Comparison of ENCODE assay signal across 33 cellular contexts in the genomic region with DNA sequence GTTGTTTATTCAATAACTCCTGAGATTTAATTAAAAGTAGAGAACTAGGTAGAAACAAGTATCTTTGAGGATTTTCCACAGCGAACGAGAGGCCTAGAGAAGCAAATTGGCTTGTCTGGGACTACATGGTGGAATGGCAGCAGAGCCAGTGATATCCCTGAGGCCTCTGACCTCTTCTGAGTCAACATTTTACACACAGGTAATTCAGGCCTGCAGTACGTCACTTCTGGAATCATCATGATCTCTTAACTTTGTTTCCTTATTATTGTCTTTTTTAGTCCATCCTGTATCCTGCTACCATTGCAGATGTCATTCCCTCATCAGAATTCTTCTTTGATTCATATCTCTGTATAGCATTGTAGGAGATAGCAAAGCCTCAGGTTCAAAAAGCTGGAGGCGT. TPM values are rescaled to one million over a fixed set of nuclear protein-coding genes. Genes with fewer than 3 reads are reported as not detected.
DNase-seq lines count a peak whose midpoint lies in the region; ATAC-seq, FAIRE-seq and TF ChIP-seq lines count a peak whose summit lies in the region.
"Had no signal": no experiment of that assay in that cellular context is flagged by ENCODE, and none has a peak within 500 bp of the region (broad histone marks: within the 10 kb centered on the region; RNA-seq: fewer than 3 reads in every experiment).

No MANE protein-coding gene starts in this region.

- H2AFZ ChIP-seq in trophoblast cell (ENCODE audit: insufficient read depth, low read length, poor library complexity), result no peak overlapping the region

- intact Hi-C loops in left colon (cut with DNase I, micrococcal nuclease) (no loop called here), mucosa of descending colon (cut with DNase I, micrococcal nuclease) (no loop called here)

- no peak overlapping the region for H3K18ac ChIP-seq in trophoblast cell (ENCODE audit: low read length)

- no peak overlapping the region for H3K23ac ChIP-seq in trophoblast cell (ENCODE audit: low read length)

- no peak overlapping the region for H2BK120ac ChIP-seq in trophoblast cell (ENCODE audit: insufficient read depth, low read length, poor library complexity)

- FAIRE-seq in HTR-8/SVneo (lab: Jason Lieb, UNC), result no peak
- FAIRE-seq: A204.1, A549, D721Med had no signal

- H3K36me3 ChIP-seq in mucosa of descending colon (ENCODE audit: low read depth), result no peaks in the 10 kb centered on the region
- peaks cover 9 to 15% of the 10 kb centered on the region in 2 experiments for H3K36me3 ChIP-seq in trophoblast cell (ENCODE audit: control insufficient read depth in 1 of 2, insufficient read depth in 2 of 2, low read length in 2 of 2)

- no peaks in the 10 kb centered on the region for H3K79me1 ChIP-seq in trophoblast cell (ENCODE audit: low read length)

- H3K4me1 ChIP-seq in mucosa of descending colon (ENCODE audit: low read depth) (no peaks in the 10 kb centered on the region), trophoblast cell (ENCODE audit: control insufficient read depth in 1 of 2, insufficient read depth in 2 of 2, low read length in 2 of 2) (peaks cover 0 to 1% of the 10 kb centered on the region in 2 experiments)
- H3K4me1 ChIP-seq: A549; BE2C; BLaER1; BLaER1 treated with 17β-estradiol and CSF1 and Interleukin-3, amounts not matched to agents 10 nM and 100 nM; Caco-2 had no signal

- no peak overlapping the region for H4K91ac ChIP-seq in trophoblast cell (ENCODE audit: low read depth, low read length)

- no peaks in the 10 kb centered on the region for H3K27me3 ChIP-seq in trophoblast cell (ENCODE audit: insufficient read depth, low read length)
- H3K27me3 ChIP-seq: BE2C; BLaER1; BLaER1 treated with 17β-estradiol and CSF1 and Interleukin-3, amounts not matched to agents 10 nM and 100 nM had no signal

- H3K9me3 ChIP-seq in mucosa of descending colon (no peaks in the 10 kb centered on the region), trophoblast cell (ENCODE audit: insufficient read depth, low read depth, low read length) (no peaks in the 10 kb centered on the region)
- H3K9me3 ChIP-seq: A549; BE2C; BLaER1; BLaER1 treated with 17β-estradiol and CSF1 and Interleukin-3, amounts not matched to agents 10 nM and 100 nM; Caco-2 had no signal

- H3K9ac ChIP-seq in trophoblast cell (ENCODE audit: low read length), result no peak overlapping the region
- H3K9ac ChIP-seq: BLaER1; BLaER1 treated with 17β-estradiol and CSF1 and Interleukin-3, amounts not matched to agents 10 nM and 100 nM had no signal

- no peaks in the 10 kb centered on the region for H3K79me2 ChIP-seq in trophoblast cell (ENCODE audit: control insufficient read depth, insufficient read depth, low read length, poor library complexity)

- H4K8ac ChIP-seq in trophoblast cell (ENCODE audit: low read depth, low read length), result no peak overlapping the region

- H3K27ac ChIP-seq in trophoblast cell (ENCODE audit: low read depth, low read length), result peak overlapping the region; percentile 35
- H3K27ac ChIP-seq: 22Rv1; A549; BLaER1; BLaER1 treated with 17β-estradiol and CSF1 and Interleukin-3, amounts not matched to agents 10 nM and 100 nM; C4-2B had no signal

- no peak overlapping the region for H3K4ac ChIP-seq in trophoblast cell (ENCODE audit: low read depth, low read length)

- no peak overlapping the region for H3K14ac ChIP-seq in trophoblast cell (ENCODE audit: low read length)

- no peak overlapping the region for H4K12ac ChIP-seq in trophoblast cell (ENCODE audit: low read depth, low read length)

- DNase-seq in left colon (no peak), mucosa of descending colon (no peak), trophoblast cell (no peak), HTR-8/SVneo (ENCODE audit: insufficient read length, low spot score) (no peak)
- DNase-seq: 8988T; ACHN; AML-193; BE2C; C1 segment of cervical spinal cord; Caco-2; Calu3; CD4-positive, alpha-beta memory T cell; CD4-positive, alpha-beta T cell; CD4-positive, CD25-positive, alpha-beta regulatory T cell; CD8-positive, alpha-beta memory T cell; CD8-positive, alpha-beta T cell; COR-L47; DMS 273 treated with DMSO at 0.1 percent for 48 hours; DMS153; DMS53; DMS79; DMS79 treated with DMSO at 0.1 percent for 48 hours; DND-41; EL had no signal

- no peak overlapping the region for H3K4me2 ChIP-seq in trophoblast cell (ENCODE audit: low read length)
- H3K4me2 ChIP-seq: A549; BLaER1; BLaER1 treated with 17β-estradiol and CSF1 and Interleukin-3, amounts not matched to agents 10 nM and 100 nM had no signal

- no peak overlapping the region for H2BK5ac ChIP-seq in trophoblast cell (ENCODE audit: low read depth, low read length, poor library complexity)

- no peak for TF ChIP-seq CTCF in mucosa of descending colon (IDR thresholded peaks at IDR 0.05)

- peak; percentile 76 for ATAC-seq in left colon
- peak; percentile 78 for ATAC-seq in mucosa of descending colon
- no peak for ATAC-seq in GM21528 (IDR thresholded peaks at IDR 0.05; ENCODE audit: low FRiP score, unreplicated experiment)
- no peak for ATAC-seq in GM21529 (IDR thresholded peaks at IDR 0.05; ENCODE audit: unreplicated experiment)
- ATAC-seq: A549; CD8-positive, alpha-beta T cell had no signal

- no peak overlapping the region for H2AK5ac ChIP-seq in trophoblast cell (ENCODE audit: low read length)

- no peak overlapping the region for H2BK12ac ChIP-seq in trophoblast cell (ENCODE audit: low read length)

- no CpG with 5 or more reads among the region's 4 CpGs for WGBS in trophoblast cell (ENCODE audit: extremely low coverage, insufficient coverage, insufficient read length)

- no peak overlapping the region for H3K4me3 ChIP-seq in mucosa of descending colon
- no peak overlapping the region for H3K4me3 ChIP-seq in trophoblast cell (ENCODE audit: low read depth, low read length)
- H3K4me3 ChIP-seq: A549; BLaER1; BLaER1 treated with 17β-estradiol and CSF1 and Interleukin-3, amounts not matched to agents 10 nM and 100 nM had no signal

RNA-seq across cellular contexts. Expression of gene SPRTN, which starts 9.9 kb away (rescaled TPM):
- 1 to 10 TPM; 7.2 to 9.4 TPM for total RNA-seq in left colon
- total RNA-seq in mucosa of descending colon, result 10 to 100 TPM; 10.7 to 13.1 (median 11.5) TPM
- polyA plus RNA-seq in trophoblast cell (2013), result 17.4 and 18.7 TPM in 2 replicates

RNA-seq across cellular contexts. Expression of gene EXOC8, which starts 10.3 kb away (rescaled TPM):
- total RNA-seq in left colon (10 to 100 TPM; 12.2 to 14.1 TPM), mucosa of descending colon (10 to 100 TPM; 14.5 to 18.4 (median 14.5) TPM)
- polyA plus RNA-seq in trophoblast cell (2013), result 6.8 and 7.5 TPM in 2 replicates

Comparison
In these comparisons a context has a peak if more than half of its experiments do, and no peak if none do; other contexts are left out.
1. ATAC-seq: peak in left colon (single experiment) and mucosa of descending colon (single experiment); none in GM21528 (single experiment) and GM21529 (single experiment).